Comparison of ENCODE assay signal across 1 cellular context in the genomic region with DNA sequence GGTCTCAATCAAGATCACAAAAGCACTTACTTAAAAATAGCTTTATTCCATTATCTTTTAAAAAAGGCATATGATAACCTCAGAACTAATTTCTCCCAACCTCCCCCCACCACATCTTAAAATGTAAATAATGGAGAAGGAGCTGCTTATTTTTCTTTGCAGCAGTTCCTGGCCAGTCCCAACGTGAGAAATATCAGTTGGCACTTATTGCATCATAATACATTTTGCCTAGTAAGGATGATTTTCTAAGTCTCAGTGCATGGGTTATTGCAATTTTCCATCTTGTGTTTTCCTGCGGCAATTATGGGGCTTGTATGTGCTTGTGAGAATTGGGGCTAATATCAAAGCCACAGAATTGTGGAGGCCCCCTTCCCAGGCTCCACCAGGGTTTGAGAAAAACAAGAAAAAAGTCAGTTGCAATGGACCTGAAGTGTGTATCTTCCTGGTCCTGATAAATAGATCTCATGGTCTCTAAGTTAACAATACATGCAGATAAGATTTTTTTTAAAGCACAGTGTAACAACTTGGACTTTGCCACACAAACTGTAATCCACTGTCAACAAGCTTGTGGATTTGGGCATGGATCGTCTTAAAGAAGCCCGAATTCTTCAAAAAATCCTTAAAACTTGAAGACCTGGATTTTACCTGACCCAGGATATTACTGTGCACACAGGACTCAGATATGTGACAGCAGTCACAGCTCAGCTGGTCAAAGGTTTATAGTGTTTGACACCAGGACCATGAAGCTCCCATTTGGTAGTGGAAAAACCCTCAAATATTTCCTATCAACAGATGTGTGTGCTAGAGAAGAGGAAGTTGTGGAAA.
TF ChIP-seq lines count a peak whose summit lies in the region.

No MANE protein-coding gene starts in this region.

TF ChIP-seq in HEK293, 187 proteins besides CTCF, POLR2A, EP300 and RAD21 (continued from another document):
- no peak for TF ChIP-seq SP2 (tag by site-specific recombination; IDR thresholded peaks at IDR 0.05)
